ENCODE assay signal across 21 cellular contexts in the genomic region with DNA sequence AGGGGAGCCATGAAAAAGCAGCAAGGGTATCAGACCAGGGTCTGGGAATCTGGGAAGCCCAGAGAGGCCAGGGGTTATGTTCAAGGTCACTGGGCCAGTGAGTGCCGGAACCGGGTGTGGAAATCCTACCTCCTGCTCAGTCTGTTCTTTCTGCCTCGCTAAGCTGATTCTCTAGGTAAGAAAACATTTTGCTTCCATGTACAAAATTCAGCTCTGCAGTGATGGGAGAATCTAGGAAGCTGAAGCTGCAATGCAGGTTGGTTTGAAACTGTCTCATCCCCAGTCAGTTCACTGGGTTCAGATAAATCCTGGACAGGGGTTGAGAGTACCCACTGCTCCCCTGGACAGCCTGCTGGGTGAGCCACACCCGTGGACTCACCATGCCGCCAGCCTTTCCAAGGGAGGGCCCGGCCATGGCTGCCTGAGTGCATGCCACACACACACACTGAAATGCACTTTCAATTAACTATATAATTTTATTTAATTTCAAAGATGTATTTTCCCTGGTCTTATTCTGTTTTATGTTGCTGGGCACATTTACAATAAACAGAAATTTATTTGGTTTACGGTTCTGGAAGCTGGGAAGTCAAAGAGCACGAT.
"Had no signal": no experiment of that assay in that cellular context is flagged by ENCODE, and none has a peak within 500 bp of the region (broad histone marks: within the 10 kb centered on the region; RNA-seq: fewer than 3 reads in every experiment).

No MANE protein-coding gene starts in this region.

- H3K36me3 ChIP-seq: brain microvascular endothelial cell, heart left ventricle, lower lobe of right lung, ovary, right atrium auricular region, stomach, suprapubic skin, transverse colon had no signal

- H3K27me3 ChIP-seq: brain microvascular endothelial cell, heart left ventricle, ovary, right atrium auricular region, stomach, suprapubic skin, transverse colon had no signal

- ATAC-seq: activated T-cell treated with anti-CD3 and anti-CD28 coated beads, Interleukin-2, amount 50 U/mL, for 72 hours; heart left ventricle; lower lobe of right lung; psoas muscle; stimulated activated memory B cell treated with anti-CD40 and anti-IgM and Interleukin-4, amounts not matched to agents 10 μg/mL and 1 μg/mL and 100 μg/mL, for 72 hours had no signal

- H3K4me3 ChIP-seq: heart left ventricle, lower lobe of right lung, ovary, psoas muscle, right atrium auricular region, skin epidermis, stomach, suprapubic skin, transverse colon had no signal

- DNase-seq: activated B cell treated with CpG ODN at 0.5 μM for 24 hours; activated CD4-positive, alpha-beta memory T cell treated with anti-CD3 and anti-CD28 coated beads, Interleukin-2, amount 10 ng/mL, durations not matched to agents 7 days and 5 days; activated CD4-positive, alpha-beta T cell treated with anti-CD3 and anti-CD28 coated beads for 4 hours; activated gamma-delta T cell; activated naive CD4-positive, alpha-beta T cell treated with anti-CD3 and anti-CD28 coated beads, Interleukin-2, amount 50 U/mL, for 16 hours; activated T-cell treated with anti-CD3 and anti-CD28 coated beads, Interleukin-2, amount 50 U/mL, for 72 hours; brain microvascular endothelial cell; central memory CD4-positive, alpha-beta T cell; heart left ventricle; lower lobe of right lung; mesendoderm; naive B cell; stomach; T-helper 9 cell; transverse colon had no signal

- H3K4me1 ChIP-seq: lower lobe of right lung, psoas muscle, right atrium auricular region, transverse colon had no signal

- H3K27ac ChIP-seq: brain microvascular endothelial cell, heart left ventricle, lower lobe of right lung, ovary, psoas muscle, right atrium auricular region, skin epidermis, stomach, suprapubic skin, transverse colon had no signal

- H3K9me3 ChIP-seq: heart left ventricle, lower lobe of right lung, ovary, psoas muscle, right atrium auricular region, stomach, suprapubic skin, transverse colon had no signal
